17 cellular contexts compared by ENCODE assay signal in genomic region chr6:35273822-35274559, GRCh38.
"Had no signal": no experiment of that assay in that cellular context is flagged by ENCODE, and none has a peak within 500 bp of the region (broad histone marks: within the 10 kb centered on the region; RNA-seq: fewer than 3 reads in every experiment).

No MANE protein-coding gene starts in this region.

- DNase-seq: activated CD4-positive, alpha-beta memory T cell treated with anti-CD3 and anti-CD28 coated beads, Interleukin-2, amount 10 ng/mL, durations not matched to agents 7 days and 5 days; activated CD4-positive, alpha-beta T cell treated with anti-CD3 and anti-CD28 coated beads for 4 hours; activated naive CD8-positive, alpha-beta T cell treated with anti-CD3 and anti-CD28 coated beads for 36 hours; activated T-cell treated with anti-CD3 and anti-CD28 coated beads, Interleukin-2, amount 50 U/mL, for 48 hours; cortex of kidney; effector CD4-positive, alpha-beta T cell; esophagus squamous epithelium; kidney; left lung; mucosa of descending colon; natural killer cell; posterior cingulate gyrus; stimulated activated naive CD8-positive, alpha-beta T cell treated with anti-CD3 and anti-CD28 coated beads, Interleukin-15, Interleukin-2, amounts not matched to agents 100 U/mL and 50 U/mL, for 24 hours; T-helper 17 cell had no signal

- ATAC-seq: mucosa of descending colon; natural killer cell; stimulated activated naive CD8-positive, alpha-beta T cell treated with anti-CD3 and anti-CD28 coated beads, Interleukin-15, Interleukin-2, amounts not matched to agents 100 U/mL and 50 U/mL, for 24 hours; T-helper 17 cell; WTC11 had no signal

- H3K36me3 ChIP-seq: neutrophil had no signal

- H3K9me3 ChIP-seq: esophagus squamous epithelium, gastroesophageal sphincter, left lung, mucosa of descending colon, neutrophil had no signal

- H3K4me3 ChIP-seq: esophagus squamous epithelium, gastroesophageal sphincter, left lung, mucosa of descending colon had no signal

- H3K27me3 ChIP-seq: esophagus squamous epithelium, gastroesophageal sphincter, left lung, neutrophil had no signal

- H3K27ac ChIP-seq: left lung, neutrophil had no signal
